Comparison of ENCODE assay signal across 16 cellular contexts in the genomic region with DNA sequence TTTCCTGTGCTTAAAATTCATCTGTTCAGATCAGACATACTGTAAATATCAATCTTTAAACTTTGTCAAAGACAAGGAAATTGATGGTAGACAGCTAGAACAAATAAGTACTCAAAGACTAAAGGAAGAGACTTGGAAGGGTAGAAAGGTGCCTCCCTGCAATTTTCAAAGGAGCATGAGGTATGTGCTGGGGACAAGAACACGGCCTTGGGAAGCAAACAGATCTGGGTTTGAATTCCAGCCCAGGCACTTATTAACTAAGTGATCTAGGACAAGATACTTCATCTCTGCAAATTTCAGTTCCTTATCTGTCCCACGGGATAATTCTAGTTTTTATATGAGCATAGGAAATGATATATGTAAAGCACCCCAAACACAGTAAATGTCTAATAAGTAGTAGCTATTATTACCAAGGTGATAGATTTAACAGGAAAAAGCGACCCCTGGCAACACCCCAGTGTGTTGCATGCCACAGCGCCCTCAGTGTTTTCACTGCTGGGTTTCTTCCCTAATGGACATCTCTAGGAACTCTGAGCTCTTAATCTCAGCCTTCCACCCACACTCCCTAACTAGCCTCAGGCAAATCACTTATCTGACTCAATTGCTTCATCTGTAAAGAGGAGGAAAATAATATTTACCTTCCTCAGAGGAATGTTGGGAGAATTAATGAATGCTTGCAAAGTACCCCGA. TPM values are rescaled to one million over a fixed set of nuclear protein-coding genes. Genes with fewer than 3 reads are reported as not detected.
DNase-seq lines count a peak whose midpoint lies in the region; ATAC-seq, FAIRE-seq and TF ChIP-seq lines count a peak whose summit lies in the region.
"Had no signal": no experiment of that assay in that cellular context is flagged by ENCODE, and none has a peak within 500 bp of the region (broad histone marks: within the 10 kb centered on the region; RNA-seq: fewer than 3 reads in every experiment).

No MANE protein-coding gene starts in this region.

- peak; percentile 7 for DNase-seq in DMS 273 (lab: John Stamatoyannopoulos, UW; ENCODE audit: unreplicated experiment)
- DNase-seq in DMS 273 treated with DMSO at 0.1 percent for 48 hours (lab: John Stamatoyannopoulos, UW) = no peak
- peak; percentile 2 for DNase-seq in NAMALWA (ENCODE audit: low spot score)
- peak; percentile 47 for DNase-seq in bronchial epithelial cell (ENCODE audit: low read depth)
- DNase-seq in renal cortical epithelial cell (ENCODE audit: low read depth) = peak; percentile 13
- no peak for DNase-seq in GM19238 (ENCODE audit: insufficient read length, low spot score)
- no peak for DNase-seq in frontal cortex (ENCODE audit: low spot score in 2 of 2)
- DNase-seq: activated CD4-positive, alpha-beta T cell treated with anti-CD3 and anti-CD28 coated beads, Interleukin-2, amount 10 ng/mL, durations not matched to agents 7 days and 5 days; activated T-cell treated with anti-CD3 and anti-CD28 coated beads, Interleukin-2, amount 50 U/mL, for 48 hours; amygdala; effector CD4-positive, alpha-beta T cell; immature natural killer cell; occipital lobe had no signal

- TF ChIP-seq CTCF in bronchial epithelial cell (IDR thresholded peaks at IDR 0.05; ENCODE audit: insufficient read depth, low read length, severe bottlenecking) = peak; percentile 9

- H3K4me3 ChIP-seq in bronchial epithelial cell (ENCODE audit: low read depth, low read length) = no peak overlapping the region
- H3K4me3 ChIP-seq: MG63 had no signal

- H3K36me3 ChIP-seq in bronchial epithelial cell (ENCODE audit: control insufficient read depth, insufficient read depth, low read length) = no peaks in the 10 kb centered on the region
- H3K36me3 ChIP-seq: MG63 had no signal

- no peaks in the 10 kb centered on the region for H3K27me3 ChIP-seq in bronchial epithelial cell (ENCODE audit: control insufficient read depth, insufficient read depth, low read length)
- H3K27me3 ChIP-seq: MG63 had no signal

- FAIRE-seq in bronchial epithelial cell (lab: Jason Lieb, UNC) (no peak), frontal cortex (lab: Jason Lieb, UNC) (no peak)

- ATAC-seq in GM19467 (IDR thresholded peaks at IDR 0.05; ENCODE audit: unreplicated experiment) = no peak

RNA-seq across cellular contexts. Expression of a gene that starts 44.7 kb away (rescaled TPM):
- 0.13 and 0.53 TPM in 2 replicates for total RNA-seq in bronchial epithelial cell
- 1.2 and 4.0 TPM in 2 replicates for total RNA-seq in renal cortical epithelial cell
- total RNA-seq in frontal cortex = 0.41 TPM
- total RNA-seq: T-helper 1 cell treated with Interleukin-12 subunit alpha and Interleukin-12 subunit beta and Interleukin-4 antibody, amounts not matched to agents 30 ng/mL and 1 ng/mL, for 36 hours had no signal

Comparison
In these comparisons a context has a peak if more than half of its experiments do, and no peak if none do; other contexts are left out.
1. DNase-seq: peak in DMS 273 (single experiment), NAMALWA (single experiment), bronchial epithelial cell (single experiment) and renal cortical epithelial cell (single experiment); none in DMS 273 treated with DMSO at 0.1 percent for 48 hours (single experiment), GM19238 (single experiment) and frontal cortex (0 of 2).